Comparison of ENCODE assay signal across 25 cellular contexts in genomic region chr5:60632153-60632552, GRCh38.
"Had no signal": no experiment of that assay in that cellular context is flagged by ENCODE, and none has a peak within 500 bp of the region (broad histone marks: within the 10 kb centered on the region; RNA-seq: fewer than 3 reads in every experiment).

No MANE protein-coding gene starts in this region.

- DNase-seq: hippocampal formation; kidney glomerular epithelial cell; left cardiac atrium; lower lobe of right lung; mammary epithelial cell; mesenchymal stem cell; naive thymus-derived CD8-positive, alpha-beta T cell; nucleus accumbens; retina; stimulated activated CD4-positive, alpha-beta T cell treated with anti-CD3 and anti-CD28 coated beads, Interleukin-12 subunit alpha, Interleukin-12 subunit beta, amount 100 ng/mL, for 4 hours; stimulated activated CD4-positive, alpha-beta T cell treated with anti-CD3 and anti-CD28 coated beads, Interleukin-15, amount 100 ng/mL, for 24 hours; stimulated activated CD4-positive, alpha-beta T cell treated with anti-CD3 and anti-CD28 coated beads, Interleukin-2, amount 100 ng/mL, for 24 hours; stimulated activated CD4-positive, alpha-beta T cell treated with anti-CD3 and anti-CD28 coated beads, Interleukin-4, amount 100 ng/mL, for 1 hour; stimulated activated naive B cell treated with anti-CD40 and anti-IgM and Interleukin-4, amounts not matched to agents 10 μg/mL and 1 μg/mL and 100 μg/mL, for 72 hours; stimulated activated naive CD8-positive, alpha-beta T cell treated with anti-CD3 and anti-CD28 coated beads, Interleukin-15, Interleukin-2, amounts not matched to agents 100 U/mL and 50 U/mL, for 24 hours; stomach; testis; uterus had no signal

- ATAC-seq: left cardiac atrium; left lobe of liver; naive thymus-derived CD8-positive, alpha-beta T cell; right cardiac atrium; stimulated activated naive B cell treated with anti-CD40 and anti-IgM and Interleukin-4, amounts not matched to agents 10 μg/mL and 1 μg/mL and 100 μg/mL, for 72 hours; stimulated activated naive CD8-positive, alpha-beta T cell treated with anti-CD3 and anti-CD28 coated beads, Interleukin-15, Interleukin-2, amounts not matched to agents 100 U/mL and 50 U/mL, for 24 hours had no signal

- FAIRE-seq: keratinocyte, pancreas had no signal

- H3K27me3 ChIP-seq: pancreas, stomach, testis, tibial nerve, uterus had no signal

- H3K4me3 ChIP-seq: lower lobe of right lung, pancreas, prostate gland, skin epidermis, stomach, testis, tibial nerve, uterus had no signal

- H3K36me3 ChIP-seq: lower lobe of right lung, pancreas, prostate gland, stomach, tibial nerve, uterus had no signal

- H3K4me1 ChIP-seq: lower lobe of right lung, pancreas, prostate gland, stomach, testis, tibial nerve, uterus had no signal

- H3K27ac ChIP-seq: lower lobe of right lung, pancreas, prostate gland, stomach, testis, tibial nerve, uterus had no signal

- H3K9me3 ChIP-seq: lower lobe of right lung, pancreas, prostate gland, stomach, testis, tibial nerve, uterus had no signal
